In the genomic region with DNA sequence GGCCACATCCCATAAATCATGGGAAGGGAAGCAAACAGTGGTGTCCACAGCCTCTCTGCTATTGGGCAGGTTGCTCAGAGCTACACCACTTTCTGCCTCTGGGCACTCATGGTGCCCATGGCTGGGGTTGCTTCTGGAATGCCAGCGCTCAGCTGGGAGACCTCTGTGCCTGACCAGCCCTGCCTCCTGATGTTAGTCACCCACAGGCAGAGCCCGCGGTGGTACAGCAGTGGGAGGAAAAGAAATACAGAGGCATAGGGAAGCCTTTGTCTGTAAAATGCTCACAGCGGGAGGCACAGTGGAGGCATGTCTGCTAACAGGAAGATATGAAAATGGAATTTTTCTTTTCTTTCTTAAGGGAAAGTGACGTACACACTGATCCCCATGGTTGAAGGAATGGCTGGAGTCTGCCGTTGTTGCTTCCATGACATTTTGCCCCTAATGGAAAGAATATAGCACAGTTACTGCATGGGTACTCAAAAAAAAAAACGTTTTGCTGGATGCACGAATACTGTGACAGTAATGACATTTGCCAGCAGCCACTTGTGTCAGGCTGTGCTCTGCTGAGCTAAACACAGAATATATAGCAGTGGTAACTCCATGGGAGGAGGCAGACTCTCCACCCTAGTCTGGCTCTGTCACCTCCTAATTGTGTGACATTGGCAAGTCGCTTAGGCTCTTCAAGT, we compare ENCODE assay signal across 17 cellular contexts. TPM values are rescaled to one million over a fixed set of nuclear protein-coding genes. Genes with fewer than 3 reads are reported as not detected.
DNase-seq lines count a peak whose midpoint lies in the region; FAIRE-seq and TF ChIP-seq lines count a peak whose summit lies in the region.
"Had no signal": no experiment of that assay in that cellular context is flagged by ENCODE, and none has a peak within 500 bp of the region (broad histone marks: within the 10 kb centered on the region; RNA-seq: fewer than 3 reads in every experiment).

No MANE protein-coding gene starts in this region.

- H3K9me3 ChIP-seq in endodermal cell (ENCODE audit: control insufficient read depth, low read length) (no peaks in the 10 kb centered on the region), muscle layer of duodenum (ENCODE audit: control insufficient read depth in 1 of 2, low read length in 2 of 2) (no peaks in the 10 kb centered on the region), ascending aorta (no peaks in the 10 kb centered on the region)

- H3K9me3 Mint-ChIP-seq in endodermal cell: no peaks in the 10 kb centered on the region
- H3K9me3 Mint-ChIP-seq: activated naive CD4-positive, alpha-beta T cell treated with anti-CD3 and anti-CD28 coated beads, Interleukin-2, amount 50 U/mL, for 72 hours; T-helper 1 cell treated with Interleukin-12 subunit alpha and Interleukin-12 subunit beta and Interleukin-4 antibody, amounts not matched to agents 30 μg/mL and 1 μg/mL, for 36 hours had no signal

- H3K27me3 ChIP-seq in endodermal cell (ENCODE audit: control insufficient read depth, insufficient read depth, low read length, poor library complexity, severe bottlenecking) (no peaks in the 10 kb centered on the region), muscle layer of duodenum (ENCODE audit: low read depth, low read length) (no peaks in the 10 kb centered on the region), ascending aorta (no peaks in the 10 kb centered on the region)

- no peak overlapping the region for H3K4me3 Mint-ChIP-seq in endodermal cell
- H3K4me3 Mint-ChIP-seq: T-helper 1 cell treated with Interleukin-12 subunit alpha and Interleukin-12 subunit beta and Interleukin-4 antibody, amounts not matched to agents 30 μg/mL and 1 μg/mL, for 36 hours; type B pancreatic cell had no signal

- H3K27ac ChIP-seq in endodermal cell (ENCODE audit: low read depth, low read length) (peak overlapping the region; percentile 38), muscle layer of duodenum (ENCODE audit: low read length) (peak overlapping the region; percentile 1), ascending aorta (no peak overlapping the region)

- H3K4me1 ChIP-seq in endodermal cell (ENCODE audit: control insufficient read depth, insufficient read depth, low read length) (no peaks in the 10 kb centered on the region), muscle layer of duodenum (ENCODE audit: control insufficient read depth in 1 of 2, insufficient read depth in 2 of 2, low read length in 2 of 2) (peaks cover 3 to 21% of the 10 kb centered on the region in 2 donors), ascending aorta (peaks cover 0 to 6% of the 10 kb centered on the region in 2 donors)

- DNase-seq in A172 (ENCODE audit: low spot score) (peak; percentile 95), RCC 7860 (ENCODE audit: low spot score) (peak; percentile 11), endodermal cell (peak; percentile 46), ascending aorta (ENCODE audit: low spot score in 2 of 2) (no peak), AG20443 (ENCODE audit: low spot score) (no peak), activated gamma-delta T cell treated with Interleukin-2 at 50 U/mL for 16 hours (no peak)
- no peak for DNase-seq in stimulated activated CD4-positive, alpha-beta T cell treated with anti-CD3 and anti-CD28 coated beads, Interleukin-2, amount 100 ng/mL, for 24 hours
- DNase-seq: activated CD4-positive, CD25-positive, alpha-beta regulatory T cell treated with anti-CD3 and anti-CD28 coated beads, Interleukin-2, amount 50 U/mL, for 72 hours; glutamatergic neuron; Karpas-422; NCI-H524; OCI-M1; stimulated activated CD4-positive, alpha-beta T cell treated with anti-CD3 and anti-CD28 coated beads, Interleukin-4, amount 100 ng/mL, for 1 hour had no signal

- no peak overlapping the region for H3K4me3 ChIP-seq in endodermal cell (ENCODE audit: low read length)
- peak overlapping the region in 1 of 2 donors; percentile 27 for H3K4me3 ChIP-seq in muscle layer of duodenum (ENCODE audit: low read depth in 1 of 2, low read length in 2 of 2)
- no peak overlapping the region for H3K4me3 ChIP-seq in ascending aorta

- FAIRE-seq in RCC 7860 (lab: Jason Lieb, UNC): no peak

- 81 to 83% methylated on average over 4 to 9 of the region's 9 CpGs for whole genome bisulfite sequencing in endodermal cell (ENCODE audit: insufficient coverage in 1 of 2, insufficient read length in 1 of 2), 2 experiments

- H3K9ac ChIP-seq in endodermal cell (ENCODE audit: extremely low read depth, low read length, poor library complexity, severe bottlenecking): no peak overlapping the region

- H3K36me3 ChIP-seq in endodermal cell (ENCODE audit: control insufficient read depth, insufficient read depth, low read length) (peaks cover 18% of the 10 kb centered on the region), muscle layer of duodenum (ENCODE audit: control insufficient read depth in 1 of 2, insufficient read depth in 2 of 2, low read length in 2 of 2) (peaks cover 2 to 6% of the 10 kb centered on the region in 2 donors), ascending aorta (peaks cover 0 to 7% of the 10 kb centered on the region in 2 donors)

- TF ChIP-seq CTCF in endodermal cell (conservative IDR thresholded peaks at IDR 0.05) (no peak), ascending aorta (IDR thresholded peaks at IDR 0.05) (no peak)

- intact Hi-C loops in ascending aorta (cut with DNase I): loop anchor here (10.0 kb wide), 1 partner anchor 936 kb away; a partner anchor contains a TSS

- no peak overlapping the region for H3K27ac Mint-ChIP-seq in endodermal cell
- H3K27ac Mint-ChIP-seq: activated naive CD4-positive, alpha-beta T cell treated with anti-CD3 and anti-CD28 coated beads, Interleukin-2, amount 50 U/mL, for 72 hours; T-helper 1 cell treated with Interleukin-12 subunit alpha and Interleukin-12 subunit beta and Interleukin-4 antibody, amounts not matched to agents 30 μg/mL and 1 μg/mL, for 36 hours; type B pancreatic cell had no signal

- H3K4me1 Mint-ChIP-seq in endodermal cell: no peaks in the 10 kb centered on the region

- H3K36me3 Mint-ChIP-seq in endodermal cell (ENCODE audit: low read depth): peaks cover 54% of the 10 kb centered on the region
- H3K36me3 Mint-ChIP-seq: activated naive CD4-positive, alpha-beta T cell treated with anti-CD3 and anti-CD28 coated beads, Interleukin-2, amount 50 U/mL, for 72 hours had no signal

- no peaks in the 10 kb centered on the region for H3K27me3 Mint-ChIP-seq in endodermal cell (ENCODE audit: insufficient read depth)

RNA-seq across cellular contexts. Expression of a gene that starts 21.9 kb away (rescaled TPM):
- total RNA-seq in A172 (2014; rRNA removed; shearing (Covaris generic)): not detected in 2 replicates
- total RNA-seq in endodermal cell: 10 to 100 TPM; 53.1 to 75.4 TPM
- 18.3 TPM for polyA plus RNA-seq in endodermal cell (2013, experiment 1 of 2)
- 16.6 TPM for polyA plus RNA-seq in endodermal cell (2013, experiment 2 of 2)
- total RNA-seq in ascending aorta: 2.2 TPM
- total RNA-seq: activated naive CD4-positive, alpha-beta T cell treated with anti-CD3 and anti-CD28 coated beads, Interleukin-2, amount 50 U/mL, for 72 hours had no signal

Comparison
In these comparisons a context has a peak if more than half of its experiments do, and no peak if none do; other contexts are left out.
1. DNase-seq: peak in A172 (single experiment), RCC 7860 (single experiment) and endodermal cell (single experiment); none in ascending aorta (0 of 2), stimulated activated CD4-positive, alpha-beta T cell treated with anti-CD3 and anti-CD28 coated beads, Interleukin-2, amount 100 ng/mL, for 24 hours (0 of 2), AG20443 (single experiment) and activated gamma-delta T cell treated with Interleukin-2 at 50 U/mL for 16 hours (single experiment).
2. H3K27ac ChIP-seq: peak in endodermal cell (single experiment) and muscle layer of duodenum (single experiment); none in ascending aorta (0 of 2).
3. RNA of a gene that starts 21.9 kb away (total RNA-seq): 53.1 to 75.4 TPM in endodermal cell; 2.2 TPM in ascending aorta (single experiment) and not detected in A172; every median in the first group is over 10 times any median in the second.